Comparison of ENCODE assay signal across 10 cellular contexts in the genomic region with DNA sequence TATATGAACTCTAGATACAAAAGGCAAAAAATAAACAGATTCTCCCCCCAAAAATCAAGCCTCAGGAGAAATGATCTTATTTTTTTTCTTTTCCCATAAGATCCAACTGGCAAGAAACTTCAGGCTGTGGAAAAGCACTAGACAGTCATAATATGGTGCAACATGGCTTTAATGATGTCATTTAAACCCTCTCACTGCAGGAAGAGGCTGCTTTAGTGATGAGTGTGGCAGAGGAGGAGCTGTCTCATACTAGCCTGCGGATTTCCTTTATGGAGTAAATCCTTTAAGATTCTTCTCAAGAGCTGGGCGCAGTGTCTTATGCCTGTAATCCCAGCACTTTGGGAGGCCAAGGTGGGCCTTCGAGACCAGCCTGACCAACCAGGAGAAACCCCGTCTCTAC.
DNase-seq lines count a peak whose midpoint lies in the region; ATAC-seq lines count a peak whose summit lies in the region.
"Had no signal": no experiment of that assay in that cellular context is flagged by ENCODE, and none has a peak within 500 bp of the region (broad histone marks: within the 10 kb centered on the region; RNA-seq: fewer than 3 reads in every experiment).

No MANE protein-coding gene starts in this region.

- no peak for ATAC-seq in central memory CD8-positive, alpha-beta T cell (replicated peaks; ENCODE audit: extremely low read depth, poor library complexity, severe bottlenecking)
- ATAC-seq in HG03439 (IDR thresholded peaks at IDR 0.05; ENCODE audit: unreplicated experiment): no peak

- no peaks in the 10 kb centered on the region for H3K9me3 Mint-ChIP-seq in central memory CD8-positive, alpha-beta T cell

- H3K36me3 ChIP-seq in effector memory CD4-positive, alpha-beta T cell (ENCODE audit: control insufficient read depth, insufficient read depth, low read length): no peaks in the 10 kb centered on the region
- H3K36me3 ChIP-seq: colonic mucosa had no signal

- DNase-seq in EL: peak; percentile 94
- peak; percentile 72 for DNase-seq in NCI-H510A treated with DMSO at 0.1 percent for 48 hours (lab: John Stamatoyannopoulos, UW)
- no peak for DNase-seq in central memory CD8-positive, alpha-beta T cell (ENCODE audit: low spot score in 2 of 2)
- peak; percentile 58 for DNase-seq in myocyte (ENCODE audit: low read depth)
- DNase-seq in effector memory CD4-positive, alpha-beta T cell: no peak
- DNase-seq in NCI-H187 (lab: John Stamatoyannopoulos, UW): no peak
- no peak for DNase-seq in DMS153 treated with DMSO at 0.1 percent for 48 hours (lab: John Stamatoyannopoulos, UW; ENCODE audit: unreplicated experiment)
- DNase-seq: colonic mucosa had no signal

- H3K4me3 ChIP-seq in effector memory CD4-positive, alpha-beta T cell (ENCODE audit: insufficient read depth, low read depth, low read length, poor library complexity, severe bottlenecking): no peak overlapping the region
- H3K4me3 ChIP-seq: colonic mucosa had no signal

- H3K4me3 Mint-ChIP-seq in central memory CD8-positive, alpha-beta T cell: no peak overlapping the region

- H3K4me1 ChIP-seq in effector memory CD4-positive, alpha-beta T cell (ENCODE audit: control insufficient read depth, insufficient read depth, low read length, poor library complexity, severe bottlenecking): peaks cover 7% of the 10 kb centered on the region

- H3K27me3 Mint-ChIP-seq in central memory CD8-positive, alpha-beta T cell: no peaks in the 10 kb centered on the region

- no peaks in the 10 kb centered on the region for H3K9me3 ChIP-seq in effector memory CD4-positive, alpha-beta T cell (ENCODE audit: control insufficient read depth, low read length)
- H3K9me3 ChIP-seq: colonic mucosa had no signal

- no peaks in the 10 kb centered on the region for H3K36me3 Mint-ChIP-seq in central memory CD8-positive, alpha-beta T cell (ENCODE audit: insufficient read depth)

- H3K27me3 ChIP-seq in effector memory CD4-positive, alpha-beta T cell (replicated peaks; ENCODE audit: control insufficient read depth, insufficient read depth, low read length, poor library complexity, severe bottlenecking): no peaks in the 10 kb centered on the region
- H3K27me3 ChIP-seq: colonic mucosa had no signal

- H3K4me1 Mint-ChIP-seq in central memory CD8-positive, alpha-beta T cell: peaks cover 9% of the 10 kb centered on the region

- no peak overlapping the region for H3K27ac ChIP-seq in effector memory CD4-positive, alpha-beta T cell (ENCODE audit: insufficient read depth, low read length, poor library complexity, severe bottlenecking)
- H3K27ac ChIP-seq: colonic mucosa, parathyroid adenoma had no signal

- H3K27ac Mint-ChIP-seq in central memory CD8-positive, alpha-beta T cell (ENCODE audit: low read depth): peak overlapping the region; percentile 52

Comparison
In these comparisons a context has a peak if more than half of its experiments do, and no peak if none do; other contexts are left out.
1. DNase-seq: peak in EL (single experiment), NCI-H510A treated with DMSO at 0.1 percent for 48 hours (single experiment) and myocyte (single experiment); none in central memory CD8-positive, alpha-beta T cell (0 of 2), effector memory CD4-positive, alpha-beta T cell (0 of 3), NCI-H187 (0 of 2) and DMS153 treated with DMSO at 0.1 percent for 48 hours (single experiment).